1 cellular context compared by ENCODE assay signal in genomic region chr22:42139508-42139907, GRCh38. TPM values are rescaled to one million over a fixed set of nuclear protein-coding genes. Genes with fewer than 3 reads are reported as not detected.
"Had no signal": no experiment of that assay in that cellular context is flagged by ENCODE, and none has a peak within 500 bp of the region (broad histone marks: within the 10 kb centered on the region; RNA-seq: fewer than 3 reads in every experiment).

No MANE protein-coding gene starts in this region.

RNA-seq across cellular contexts. Expression of gene CYP2D6, which starts 8.9 kb away (rescaled TPM):
- polyA plus RNA-seq: immature natural killer cell had no signal
